Comparison of ENCODE assay signal across 17 cellular contexts in genomic region chr3:38644662-38645053, GRCh38. TPM values are rescaled to one million over a fixed set of nuclear protein-coding genes. Genes with fewer than 3 reads are reported as not detected.
"Had no signal": no experiment of that assay in that cellular context is flagged by ENCODE, and none has a peak within 500 bp of the region (broad histone marks: within the 10 kb centered on the region; RNA-seq: fewer than 3 reads in every experiment).

No MANE protein-coding gene starts in this region.

- H3K4me2 ChIP-seq: hepatocyte had no signal

- DNase-seq: caudate nucleus; cortex of kidney; effector CD8-positive, alpha-beta T cell; gastrocnemius medialis; mucosa of descending colon; stimulated activated CD4-positive, alpha-beta T cell treated with anti-CD3 and anti-CD28 coated beads, Interleukin-15, amount 100 ng/mL, for 24 hours; stimulated activated CD4-positive, alpha-beta T cell treated with anti-CD3 and anti-CD28 coated beads, Interleukin-4, amount 100 ng/mL, for 24 hours had no signal

- ATAC-seq: activated CD4-positive, CD25-positive, alpha-beta regulatory T cell treated with anti-CD3 and anti-CD28 coated beads, Interleukin-2, amount 50 U/mL, for 24 hours; gastrocnemius medialis; mucosa of descending colon; naive thymus-derived CD8-positive, alpha-beta T cell had no signal

- H3K36me3 ChIP-seq: adrenal gland, gastrocnemius medialis, neutrophil, prostate gland, stomach, thoracic aorta had no signal

- H3K9me3 Mint-ChIP-seq: activated naive CD4-positive, alpha-beta T cell treated with anti-CD3 and anti-CD28 coated beads for 36 hours; naive thymus-derived CD8-positive, alpha-beta T cell had no signal

- H2AFZ ChIP-seq: hepatocyte had no signal

- H3K4me1 ChIP-seq: prostate gland had no signal

- H3K27ac ChIP-seq: adrenal gland, epithelial cell of prostate, gastrocnemius medialis, hepatocyte, neutrophil, prostate gland, stomach, thoracic aorta had no signal

- H3K4me3 Mint-ChIP-seq: activated naive CD4-positive, alpha-beta T cell treated with anti-CD3 and anti-CD28 coated beads for 36 hours; naive thymus-derived CD8-positive, alpha-beta T cell had no signal

- H3K9me3 ChIP-seq: adrenal gland, gastrocnemius medialis, mucosa of descending colon, neutrophil, prostate gland, stomach, thoracic aorta had no signal

- H3K27ac Mint-ChIP-seq: activated naive CD4-positive, alpha-beta T cell treated with anti-CD3 and anti-CD28 coated beads for 36 hours had no signal

- H3K79me2 ChIP-seq: hepatocyte had no signal

- H3K4me3 ChIP-seq: adrenal gland, gastrocnemius medialis, hepatocyte, mucosa of descending colon, prostate gland, stomach, thoracic aorta had no signal

RNA-seq across cellular contexts. Expression of gene SCN5A, which starts 4.8 kb away (rescaled TPM):
- polyA plus RNA-seq: naive thymus-derived CD8-positive, alpha-beta T cell had no signal
